8 cellular contexts compared by ENCODE assay signal in genomic region chr16:31074814-31075183, GRCh38. TPM values are rescaled to one million over a fixed set of nuclear protein-coding genes. Genes with fewer than 3 reads are reported as not detected.
DNase-seq lines count a peak whose midpoint lies in the region; ATAC-seq and TF ChIP-seq lines count a peak whose summit lies in the region.

No MANE protein-coding gene starts in this region.

- H3K4me1 Mint-ChIP-seq in natural killer cell treated with Interleukin-12 subunit alpha and Interleukin-12 subunit beta and Interleukin-15 and Interleukin-18, amount 100 ng/mL, for 72 hours (ENCODE audit: low read depth in 2 of 2) = peaks cover 33 to 37% of the 10 kb centered on the region in 2 donors

- peak overlapping the region; percentile 92 for H3K9ac ChIP-seq in MM.1S (ENCODE audit: low read length)

- peaks cover 13% of the 10 kb centered on the region for H3K36me3 Mint-ChIP-seq in natural killer cell treated with Interleukin-12 subunit alpha and Interleukin-12 subunit beta and Interleukin-15 and Interleukin-18, amount 100 ng/mL, for 72 hours

- intact Hi-C loops in dorsolateral prefrontal cortex (cut with DNase I) = loop anchor here in 1 of 2 donors (5.0 to 10.0 kb wide), 3 partner anchors 110 to 380 kb away; partner anchors contain the start of genes ARMC5, FUS and SETD1A

- peaks cover 6% of the 10 kb centered on the region for H3F3A ChIP-seq in MM.1S (ENCODE audit: insufficient read depth, low read length)

- H3K9me3 ChIP-seq in BE2C (no peaks in the 10 kb centered on the region), MM.1S (replicated peaks; ENCODE audit: insufficient read depth, low read length) (no peaks in the 10 kb centered on the region)

- peak overlapping the region; percentile 64; the same call in 1 of the 2 replicates for H3K27ac ChIP-seq in MM.1S (ENCODE audit: low read length)
- H3K27ac ChIP-seq in dorsolateral prefrontal cortex = peak overlapping the region; percentile 44 to 98 (median 95)

- DNase-seq in BE2C (no peak), MM.1S (no peak), dorsolateral prefrontal cortex (no peak), foreskin melanocyte (no peak), iPS-NIHi11 (ENCODE audit: low spot score) (no peak), NCI-H524 treated with DMSO at 0.1 percent for 48 hours (lab: John Stamatoyannopoulos, UW) (no peak)
- DNase-seq in natural killer cell treated with Interleukin-12 subunit alpha and Interleukin-12 subunit beta and Interleukin-15 and Interleukin-18, amount 100 ng/mL, for 72 hours (ENCODE audit: low spot score) = no peak

- H3K27me3 Mint-ChIP-seq in natural killer cell treated with Interleukin-12 subunit alpha and Interleukin-12 subunit beta and Interleukin-15 and Interleukin-18, amount 100 ng/mL, for 72 hours = no peaks in the 10 kb centered on the region

- H3K4me3 Mint-ChIP-seq in natural killer cell treated with Interleukin-12 subunit alpha and Interleukin-12 subunit beta and Interleukin-15 and Interleukin-18, amount 100 ng/mL, for 72 hours = peak overlapping the region; percentile 98

- H3K27ac Mint-ChIP-seq in natural killer cell treated with Interleukin-12 subunit alpha and Interleukin-12 subunit beta and Interleukin-15 and Interleukin-18, amount 100 ng/mL, for 72 hours = peak overlapping the region; percentile 92 to 93

- H3K4me1 ChIP-seq in BE2C (no peaks in the 10 kb centered on the region), MM.1S (ENCODE audit: low read length) (peaks cover 9% of the 10 kb centered on the region; the same call in 1 of the 2 replicates)

- ATAC-seq in natural killer cell treated with Interleukin-12 subunit alpha and Interleukin-12 subunit beta and Interleukin-15 and Interleukin-18, amount 100 ng/mL, for 72 hours = no peak
- ATAC-seq in GM18858 (IDR thresholded peaks at IDR 0.05; ENCODE audit: unreplicated experiment) = no peak

- peak overlapping the region; percentile 81 for H2AFZ ChIP-seq in MM.1S (ENCODE audit: low read length)

- H3K4me3 ChIP-seq in BE2C (ENCODE audit: low read depth, low read length) (peak overlapping the region; percentile 100), MM.1S (ENCODE audit: low read length) (peak overlapping the region; percentile 96), dorsolateral prefrontal cortex (peak overlapping the region; percentile 74 to 99 (median 95))

- TF ChIP-seq CTCF in BE2C (IDR thresholded peaks at IDR 0.05; ENCODE audit: low read depth, low read length) (no peak), MM.1S (IDR thresholded peaks at IDR 0.05; ENCODE audit: low read length) (no peak), dorsolateral prefrontal cortex (IDR thresholded peaks at IDR 0.05 in 54 of 56, conservative IDR thresholded peaks at IDR 0.05 in 2 of 56; ENCODE audit: low read depth in 1 of 56, partially characterized antibody in 56 of 56) (no peak)

- H4K20me1 ChIP-seq in MM.1S (ENCODE audit: insufficient read depth, low read length) = no peaks in the 10 kb centered on the region

- no peaks in the 10 kb centered on the region for H3K9me2 ChIP-seq in MM.1S (replicated peaks; ENCODE audit: insufficient read depth, low read length)

- H3K9me3 Mint-ChIP-seq in natural killer cell treated with Interleukin-12 subunit alpha and Interleukin-12 subunit beta and Interleukin-15 and Interleukin-18, amount 100 ng/mL, for 72 hours = no peaks in the 10 kb centered on the region

- H3K36me3 ChIP-seq in BE2C = peaks cover 36% of the 10 kb centered on the region
- no peaks in the 10 kb centered on the region for H3K36me3 ChIP-seq in MM.1S (replicated peaks; ENCODE audit: insufficient read depth, low read length)

- peak overlapping the region; percentile 93 for H3K4me2 ChIP-seq in MM.1S (ENCODE audit: low read depth, low read length)

- peaks cover 79% of the 10 kb centered on the region for H3K79me2 ChIP-seq in MM.1S (ENCODE audit: low read length)

- H3K27me3 ChIP-seq in BE2C = no peaks in the 10 kb centered on the region
- no peaks in the 10 kb centered on the region for H3K27me3 ChIP-seq in MM.1S (replicated peaks; ENCODE audit: insufficient read depth, low read length)
- no peaks in the 10 kb centered on the region for H3K27me3 ChIP-seq in dorsolateral prefrontal cortex

RNA-seq across cellular contexts. Expression of gene ZNF646, which starts 0.6 kb away (rescaled TPM):
- 27.3 TPM for polyA plus RNA-seq in BE2C (2012; ENCODE audit: insufficient read depth, insufficient read length, low read depth)
- total RNA-seq in dorsolateral prefrontal cortex = 10 to 100 TPM; 11.2 to 24.3 (median 16.7) TPM
- 10 to 100 TPM; 25.8 to 26.3 TPM for total RNA-seq in natural killer cell treated with Interleukin-12 subunit alpha and Interleukin-12 subunit beta and Interleukin-15 and Interleukin-18, amount 100 ng/mL, for 72 hours

RNA-seq across cellular contexts. Expression of gene ZNF668, which starts 0.8 kb away (rescaled TPM):
- polyA plus RNA-seq in BE2C (2012; ENCODE audit: insufficient read depth, insufficient read length, low read depth) = 29.9 TPM
- 10 to 100 TPM in 110 of 120 experiments, 1 to 10 TPM in 10; 7.9 to 24.5 (median 12.5) TPM for total RNA-seq in dorsolateral prefrontal cortex
- 10 to 100 TPM; 16.4 to 30.5 TPM for total RNA-seq in natural killer cell treated with Interleukin-12 subunit alpha and Interleukin-12 subunit beta and Interleukin-15 and Interleukin-18, amount 100 ng/mL, for 72 hours

RNA-seq across cellular contexts. Expression of gene PRSS53, which starts 13.9 kb away (rescaled TPM):
- polyA plus RNA-seq in BE2C (2012; ENCODE audit: insufficient read depth, insufficient read length, low read depth) = 5.0 TPM
- total RNA-seq in dorsolateral prefrontal cortex = 10 to 100 TPM in 4 of 120 experiments, 1 to 10 TPM in 116; 2.2 to 12.6 (median 5.5) TPM
- total RNA-seq in natural killer cell treated with Interleukin-12 subunit alpha and Interleukin-12 subunit beta and Interleukin-15 and Interleukin-18, amount 100 ng/mL, for 72 hours = 1 to 10 TPM; 4.1 to 5.1 TPM

RNA-seq across cellular contexts. Expression of gene VKORC1, which starts 19.8 kb away (rescaled TPM):
- 349 TPM for polyA plus RNA-seq in BE2C (2012; ENCODE audit: insufficient read depth, insufficient read length, low read depth)
- total RNA-seq in dorsolateral prefrontal cortex = 10 to 100 TPM; 23.4 to 53.8 (median 37.0) TPM
- total RNA-seq in natural killer cell treated with Interleukin-12 subunit alpha and Interleukin-12 subunit beta and Interleukin-15 and Interleukin-18, amount 100 ng/mL, for 72 hours = 10 to 100 TPM; 65.2 to 84.6 TPM

RNA-seq across cellular contexts. Expression of gene BCKDK, which starts 33.4 kb away (rescaled TPM):
- 77.0 TPM for polyA plus RNA-seq in BE2C (2012; ENCODE audit: insufficient read depth, insufficient read length, low read depth)
- total RNA-seq in dorsolateral prefrontal cortex = 10 to 100 TPM; 27.7 to 57.4 (median 35.6) TPM
- 10 to 100 TPM; 42.7 to 43.1 TPM for total RNA-seq in natural killer cell treated with Interleukin-12 subunit alpha and Interleukin-12 subunit beta and Interleukin-15 and Interleukin-18, amount 100 ng/mL, for 72 hours
